ENCODE assay signal across 18 cellular contexts in the genomic region with DNA sequence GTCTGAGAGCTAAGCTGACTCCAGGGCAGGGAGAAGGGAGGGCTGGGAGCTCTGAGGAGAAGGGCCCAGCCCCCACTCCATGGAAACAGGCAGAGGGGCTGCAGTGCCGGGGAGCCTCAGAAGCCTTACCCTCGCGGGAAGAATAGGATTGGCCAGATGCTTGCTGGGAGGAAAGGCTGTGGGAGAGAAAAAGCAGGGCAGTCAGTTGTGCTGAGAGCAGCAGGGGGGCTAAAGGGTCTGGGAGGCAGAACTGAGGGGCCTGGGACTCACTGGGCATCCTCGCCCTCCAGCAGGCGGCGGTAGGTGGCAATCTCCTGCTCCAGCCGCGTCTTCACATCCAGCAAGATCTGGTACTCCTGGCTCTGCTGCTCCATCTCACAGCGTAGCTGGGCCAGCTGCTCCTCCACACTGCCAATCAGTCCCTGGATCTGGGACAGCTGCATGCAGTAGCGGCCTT. TPM values are rescaled to one million over a fixed set of nuclear protein-coding genes. Genes with fewer than 3 reads are reported as not detected.
DNase-seq lines count a peak whose midpoint lies in the region; ATAC-seq and TF ChIP-seq lines count a peak whose summit lies in the region.
"Not testable (repeated sequence)": the region's sequence is repeated elsewhere in the genome, so short reads cannot be mapped to it uniquely, and the experiment has no call there.
"Had no signal": no experiment of that assay in that cellular context is flagged by ENCODE, and none has a peak within 500 bp of the region (broad histone marks: within the 10 kb centered on the region; RNA-seq: fewer than 3 reads in every experiment).

No MANE protein-coding gene starts in this region.

- not testable (repeated sequence) for H3K4me3 ChIP-seq in GM23338, spleen

- not testable (repeated sequence) for H3K4me1 ChIP-seq in GM23338 (ENCODE audit: insufficient read depth); spleen

- not testable (repeated sequence) for H3K9me2 ChIP-seq in GM23338 (ENCODE audit: insufficient read depth)

- POLR2A ChIA-PET in activated CD8-positive, alpha-beta T cell treated with anti-CD3 and anti-CD28 coated beads for 36 hours (lab: Charles Lee) = not testable (repeated sequence)

- not testable (repeated sequence) for DNase-seq in AG09319 (ENCODE audit: extremely low read depth, low read depth)
- DNase-seq in GM23338 (ENCODE audit: low spot score) (peak; percentile 49), NCI-H82 (lab: John Stamatoyannopoulos, UW) (peak; percentile 25), ecto neural progenitor cell (ENCODE audit: low spot score) (peak; percentile 85), left cardiac atrium (peak; percentile 12), nephron progenitor cell (peak; percentile 61), spleen (peak; percentile 44)
- DNase-seq in activated CD8-positive, alpha-beta T cell treated with anti-CD3 and anti-CD28 coated beads for 36 hours = peak; percentile 11

- not testable (repeated sequence) for H3K27me3 ChIP-seq in GM23338 (ENCODE audit: insufficient read depth)
- peaks cover 0 to 46% (median 0%) of the 10 kb centered on the region in 7 donors for H3K27me3 ChIP-seq in spleen (replicated peaks in 1 of 7)

- not testable (repeated sequence) for H3F3A ChIP-seq in GM23338 (replicated peaks; ENCODE audit: low read depth)

- not testable (repeated sequence) for H3K27ac Mint-ChIP-seq in GM23338; activated CD8-positive, alpha-beta T cell treated with anti-CD3 and anti-CD28 coated beads for 36 hours; nephron progenitor cell

- not testable (repeated sequence) for H3K36me3 Mint-ChIP-seq in GM23338 (ENCODE audit: low read depth); activated CD8-positive, alpha-beta T cell treated with anti-CD3 and anti-CD28 coated beads for 36 hours (ENCODE audit: low read depth); nephron progenitor cell (ENCODE audit: low read depth)

- peaks cover 0 to 29% (median 22%) of the 10 kb centered on the region in 8 donors for H3K9me3 ChIP-seq in spleen

- intact Hi-C loops in activated CD8-positive, alpha-beta T cell treated with anti-CD3 and anti-CD28 coated beads for 36 hours (cut with micrococcal nuclease); left cardiac atrium (cut with DNase I); spleen (cut with DNase I; ENCODE audit: low total_unique reads): not testable (repeated sequence)

- 18 to 34% (median 24%) methylated on average over 10 of the region's 10 CpGs for WGBS in spleen, 5 donors

- CTCF ChIA-PET in activated CD8-positive, alpha-beta T cell treated with anti-CD3 and anti-CD28 coated beads for 36 hours (lab: Charles Lee) = interaction anchor here (1.0 to 1.5 kb wide), 4 partner anchors 35 to 60 kb away, joined by 3 read pairs; no protein-coding TSS in a partner anchor

- not testable (repeated sequence) for H3K36me3 ChIP-seq in GM23338 (ENCODE audit: insufficient read depth); spleen

- not testable (repeated sequence) for TF ChIP-seq POLR2A in spleen (IDR thresholded peaks at IDR 0.05)

- H3K27ac ChIP-seq in GM23338 (ENCODE audit: low read depth); spleen: not testable (repeated sequence)

- ATAC-seq in GM23338 = peak; percentile 86
- ATAC-seq in activated CD8-positive, alpha-beta T cell treated with anti-CD3 and anti-CD28 coated beads for 36 hours; left cardiac atrium: not testable (repeated sequence)

- not testable (repeated sequence) for H3K4me1 Mint-ChIP-seq in GM23338; activated CD8-positive, alpha-beta T cell treated with anti-CD3 and anti-CD28 coated beads for 36 hours (ENCODE audit: low read depth)
- peaks cover 12% of the 10 kb centered on the region for H3K4me1 Mint-ChIP-seq in nephron progenitor cell

- H3K79me2 ChIP-seq in GM23338 (replicated peaks; ENCODE audit: insufficient read depth) = not testable (repeated sequence)

- H3K9me3 Mint-ChIP-seq in GM23338 (peaks cover 14% of the 10 kb centered on the region), nephron progenitor cell (peaks cover 28% of the 10 kb centered on the region)
- H3K9me3 Mint-ChIP-seq in activated CD8-positive, alpha-beta T cell treated with anti-CD3 and anti-CD28 coated beads for 36 hours = peaks cover 16% of the 10 kb centered on the region

- H4K20me1 ChIP-seq in GM23338 (replicated peaks; ENCODE audit: insufficient read depth) = not testable (repeated sequence)

- H3K4me3 Mint-ChIP-seq in GM23338; activated CD8-positive, alpha-beta T cell treated with anti-CD3 and anti-CD28 coated beads for 36 hours; nephron progenitor cell: not testable (repeated sequence)

- H3K4me2 ChIP-seq in GM23338 = not testable (repeated sequence)

- not testable (repeated sequence) for H2AFZ ChIP-seq in GM23338

- TF ChIP-seq CTCF in AG09319 (IDR thresholded peaks at IDR 0.05; ENCODE audit: low read depth, low read length) (peak; percentile 18), GM23338 (conservative IDR thresholded peaks at IDR 0.05; ENCODE audit: low read depth in 2 of 2) (peak; percentile 31 to 60), nephron progenitor cell (IDR thresholded peaks at IDR 0.05) (peak; percentile 53), spleen (IDR thresholded peaks at IDR 0.05 in 8 of 11, conservative IDR thresholded peaks at IDR 0.05 in 3 of 11) (peak in 2 of 11 experiments; percentile 26 to 30)
- peak; percentile 15 for TF ChIP-seq CTCF in activated CD8-positive, alpha-beta T cell treated with anti-CD3 and anti-CD28 coated beads for 36 hours (IDR thresholded peaks at IDR 0.05)

- H3K27me3 Mint-ChIP-seq in GM23338 (ENCODE audit: insufficient read depth, low read depth, poor library complexity) (peaks cover 13% of the 10 kb centered on the region), nephron progenitor cell (ENCODE audit: low read depth, poor library complexity) (peaks cover 35% of the 10 kb centered on the region)
- peaks cover 28% of the 10 kb centered on the region for H3K27me3 Mint-ChIP-seq in activated CD8-positive, alpha-beta T cell treated with anti-CD3 and anti-CD28 coated beads for 36 hours

RNA-seq across cellular contexts. Expression of gene KRT16, which starts 2.5 kb away (rescaled TPM):
- total RNA-seq in GM23338 (2014; rRNA removed; shearing (Covaris generic)) = not detected in 2 replicates
- polyA plus RNA-seq in GM23338 (2016; fragmentation: Nextera tagmentation; extraction: Ambion mirVana) (not detected in 2 replicates), spleen (under 1 TPM in 2 of 3 donors, not detected in 1; 0.07 to 0.19 TPM)
- not detected for total RNA-seq in activated CD8-positive, alpha-beta T cell treated with anti-CD3 and anti-CD28 coated beads for 36 hours
- total RNA-seq in left cardiac atrium (1 to 10 TPM in 1 of 2 donors, under 1 TPM in 1; 0.44 to 1.1 TPM), spleen (not detected)
- total RNA-seq: activated B cell treated with CpG ODN at 0.5 μM for 24 hours; activated naive CD8-positive, alpha-beta T cell treated with anti-CD3 and anti-CD28 coated beads for 36 hours; activated T-helper 2 cell treated with anti-CD3 and anti-CD28 coated beads, Interferon-gamma antibody, Interleukin-2, Interleukin-4, amounts not matched to agents 10 μg/mL and 5 μg/mL and 100 μg/mL, durations not matched to agents 14 hours and 24 hours and 36 hours; CD4-positive, alpha-beta T cell; T-helper 2 cell treated with Interferon-gamma antibody and Interleukin-4, amounts not matched to agents 100 ng/mL and 5 ng/mL, for 36 hours had no signal
- polyA plus RNA-seq: IgD-negative memory B cell had no signal

RNA-seq across cellular contexts. Expression of gene KRT17, which starts 14.3 kb away (rescaled TPM):
- total RNA-seq in GM23338 (2014; rRNA removed; shearing (Covaris generic)) = 0.63 TPM in 1 of 2 replicates, not detected in the other
- 1.8 TPM in 2 replicates for polyA plus RNA-seq in GM23338 (2016; fragmentation: Nextera tagmentation; extraction: Ambion mirVana)
- not detected for total RNA-seq in activated CD8-positive, alpha-beta T cell treated with anti-CD3 and anti-CD28 coated beads for 36 hours
- not detected for total RNA-seq in left cardiac atrium
- total RNA-seq in spleen = 1 to 10 TPM in 1 of 7 donors, not detected in 6; 1.2 TPM
- polyA plus RNA-seq in spleen = under 1 TPM in 2 of 3 donors, not detected in 1; 0.58 to 0.70 TPM
- total RNA-seq: activated B cell treated with CpG ODN at 0.5 μM for 24 hours; activated naive CD8-positive, alpha-beta T cell treated with anti-CD3 and anti-CD28 coated beads for 36 hours; activated T-helper 2 cell treated with anti-CD3 and anti-CD28 coated beads, Interferon-gamma antibody, Interleukin-2, Interleukin-4, amounts not matched to agents 10 μg/mL and 5 μg/mL and 100 μg/mL, durations not matched to agents 14 hours and 24 hours and 36 hours; CD4-positive, alpha-beta T cell; subcutaneous adipose tissue; T-helper 2 cell treated with Interferon-gamma antibody and Interleukin-4, amounts not matched to agents 100 ng/mL and 5 ng/mL, for 36 hours had no signal
- polyA plus RNA-seq: IgD-negative memory B cell had no signal

RNA-seq across cellular contexts. Expression of gene KRT14, which starts 23.4 kb away (rescaled TPM):
- total RNA-seq in GM23338 (2014; rRNA removed; shearing (Covaris generic)) = not detected in 2 replicates
- not detected in 2 replicates for polyA plus RNA-seq in GM23338 (2016; fragmentation: Nextera tagmentation; extraction: Ambion mirVana)
- not detected for total RNA-seq in activated CD8-positive, alpha-beta T cell treated with anti-CD3 and anti-CD28 coated beads for 36 hours
- total RNA-seq in left cardiac atrium = under 1 TPM; 0.41 to 0.58 TPM
- total RNA-seq in spleen = under 1 TPM in 1 of 7 donors, not detected in 6; 0.79 TPM
- polyA plus RNA-seq in spleen = under 1 TPM; 0.06 to 0.17 (median 0.16) TPM
- total RNA-seq: activated B cell treated with CpG ODN at 0.5 μM for 24 hours; activated naive CD8-positive, alpha-beta T cell treated with anti-CD3 and anti-CD28 coated beads for 36 hours; activated T-helper 2 cell treated with anti-CD3 and anti-CD28 coated beads, Interferon-gamma antibody, Interleukin-2, Interleukin-4, amounts not matched to agents 10 μg/mL and 5 μg/mL and 100 μg/mL, durations not matched to agents 14 hours and 24 hours and 36 hours; CD4-positive, alpha-beta T cell; T-helper 2 cell treated with Interferon-gamma antibody and Interleukin-4, amounts not matched to agents 100 ng/mL and 5 ng/mL, for 36 hours had no signal
- polyA plus RNA-seq: IgD-negative memory B cell had no signal

RNA-seq across cellular contexts. Expression of gene KRT9, which starts 38.2 kb away (rescaled TPM):
- total RNA-seq in GM23338 (2014; rRNA removed; shearing (Covaris generic)) = not detected in 2 replicates
- polyA plus RNA-seq in GM23338 (2016; fragmentation: Nextera tagmentation; extraction: Ambion mirVana) (not detected in 2 replicates), spleen (not detected)
- not detected for total RNA-seq in activated CD8-positive, alpha-beta T cell treated with anti-CD3 and anti-CD28 coated beads for 36 hours
- total RNA-seq in left cardiac atrium (not detected), spleen (not detected)
- total RNA-seq: activated B cell treated with CpG ODN at 0.5 μM for 24 hours; activated naive CD8-positive, alpha-beta T cell treated with anti-CD3 and anti-CD28 coated beads for 36 hours; activated T-helper 2 cell treated with anti-CD3 and anti-CD28 coated beads, Interferon-gamma antibody, Interleukin-2, Interleukin-4, amounts not matched to agents 10 μg/mL and 5 μg/mL and 100 μg/mL, durations not matched to agents 14 hours and 24 hours and 36 hours; CD4-positive, alpha-beta T cell; lung; omental fat pad; subcutaneous adipose tissue; T-helper 2 cell treated with Interferon-gamma antibody and Interleukin-4, amounts not matched to agents 100 ng/mL and 5 ng/mL, for 36 hours; ureter had no signal
- polyA plus RNA-seq: IgD-negative memory B cell, lung had no signal
